ENCODE assay signal across 8 cellular contexts in genomic region chr1:95043141-95043980, GRCh38. TPM values are rescaled to one million over a fixed set of nuclear protein-coding genes. Genes with fewer than 3 reads are reported as not detected.
A peak's percentile ranks its signal among the peaks of the same experiment; 100 is the strongest.
DNase-seq lines count a peak whose midpoint lies in the region; ATAC-seq and TF ChIP-seq lines count a peak whose summit lies in the region.

No MANE protein-coding gene starts in this region.

- no peak overlapping the region for H3K4me3 Mint-ChIP-seq in activated CD8-positive, alpha-beta memory T cell treated with anti-CD3 and anti-CD28 coated beads, Interleukin-2, amount 10 ng/mL, durations not matched to agents 7 days and 5 days

- peak; percentile 91 for DNase-seq in DMS 273 (lab: John Stamatoyannopoulos, UW; ENCODE audit: unreplicated experiment)
- peak in 72 of 76 experiments; percentile 18 to 84 (median 64) for DNase-seq in HUDEP-2 (lab: John Stamatoyannopoulos, UW; ENCODE audit: unreplicated experiment in 76 of 76)
- peak; percentile 51 for DNase-seq in NOMO-1 treated with dmso at 0.1 percent for 144 hours (lab: John Stamatoyannopoulos, UW; ENCODE audit: unreplicated experiment)
- peak; percentile 83 for DNase-seq in activated CD8-positive, alpha-beta memory T cell treated with anti-CD3 and anti-CD28 coated beads, Interleukin-2, amount 10 ng/mL, durations not matched to agents 7 days and 5 days
- DNase-seq in epithelial cell of esophagus (ENCODE audit: low read depth), result peak; percentile 82
- DNase-seq in stimulated activated CD8-positive, alpha-beta memory T cell treated with anti-CD3 and anti-CD28 coated beads, Interleukin-4, amount 100 ng/mL, for 24 hours (ENCODE audit: low read depth), result peak; percentile 53

- CTCF ChIA-PET in activated CD8-positive, alpha-beta memory T cell treated with anti-CD3 and anti-CD28 coated beads, Interleukin-2, amount 10 ng/mL, durations not matched to agents 7 days and 5 days (lab: Charles Lee), result interaction anchor here (0.5 to 2.9 kb wide), 32 partner anchors 9 to 1004 kb away, joined by 3 to 115 read pairs (median 4); partner anchors contain the start of genes ALG14 and RWDD3

- no peak overlapping the region for H3K9ac ChIP-seq in mucosa of rectum (ENCODE audit: low read depth in 1 of 2, low read length in 2 of 2)

- TF ChIP-seq CTCF in epithelial cell of esophagus (IDR thresholded peaks at IDR 0.05; ENCODE audit: insufficient read depth, low read depth, low read length, missing control alignments), result peak; percentile 100

- no peaks in the 10 kb centered on the region for H3K9me3 ChIP-seq in mucosa of rectum (ENCODE audit: control insufficient read depth in 2 of 2, low read length in 2 of 2)

- no peaks in the 10 kb centered on the region for H3K9me3 Mint-ChIP-seq in activated CD8-positive, alpha-beta memory T cell treated with anti-CD3 and anti-CD28 coated beads, Interleukin-2, amount 10 ng/mL, durations not matched to agents 7 days and 5 days (ENCODE audit: low read depth)

- H3K4me3 ChIP-seq in epithelial cell of esophagus (ENCODE audit: low read length) (no peak overlapping the region), mucosa of rectum (ENCODE audit: low read length in 2 of 2) (no peak overlapping the region)

- peak overlapping the region; percentile 28 to 29 for H3K27ac ChIP-seq in mucosa of rectum (ENCODE audit: low read depth in 2 of 2, low read length in 2 of 2)

- H3K36me3 ChIP-seq in mucosa of rectum (ENCODE audit: control insufficient read depth in 2 of 2, insufficient read depth in 2 of 2, low read length in 2 of 2), result no peaks in the 10 kb centered on the region

- H3K27me3 Mint-ChIP-seq in activated CD8-positive, alpha-beta memory T cell treated with anti-CD3 and anti-CD28 coated beads, Interleukin-2, amount 10 ng/mL, durations not matched to agents 7 days and 5 days, result no peaks in the 10 kb centered on the region

- H3K4me1 Mint-ChIP-seq in activated CD8-positive, alpha-beta memory T cell treated with anti-CD3 and anti-CD28 coated beads, Interleukin-2, amount 10 ng/mL, durations not matched to agents 7 days and 5 days, result no peaks in the 10 kb centered on the region

- no peak overlapping the region for H3K27ac Mint-ChIP-seq in activated CD8-positive, alpha-beta memory T cell treated with anti-CD3 and anti-CD28 coated beads, Interleukin-2, amount 10 ng/mL, durations not matched to agents 7 days and 5 days

- H3K36me3 Mint-ChIP-seq in activated CD8-positive, alpha-beta memory T cell treated with anti-CD3 and anti-CD28 coated beads, Interleukin-2, amount 10 ng/mL, durations not matched to agents 7 days and 5 days, result no peaks in the 10 kb centered on the region

- no peaks in the 10 kb centered on the region for H3K27me3 ChIP-seq in mucosa of rectum (ENCODE audit: control insufficient read depth in 2 of 2, insufficient read depth in 2 of 2, low read length in 2 of 2)

- H3K4me1 ChIP-seq in mucosa of rectum (ENCODE audit: control insufficient read depth in 2 of 2, insufficient read depth in 2 of 2, low read length in 2 of 2), result peaks cover 0 to 3% of the 10 kb centered on the region in 2 donors

- ATAC-seq in GM21447 (IDR thresholded peaks at IDR 0.05; ENCODE audit: unreplicated experiment), result peak; percentile 93
- ATAC-seq in activated CD8-positive, alpha-beta memory T cell treated with anti-CD3 and anti-CD28 coated beads, Interleukin-2, amount 10 ng/mL, durations not matched to agents 7 days and 5 days, result peak; percentile 97

RNA-seq across cellular contexts. Expression of gene ALG14, which starts 29.4 kb away (rescaled TPM):
- total RNA-seq in activated CD8-positive, alpha-beta memory T cell treated with anti-CD3 and anti-CD28 coated beads, Interleukin-2, amount 10 ng/mL, durations not matched to agents 7 days and 5 days, result 1 to 10 TPM; 2.6 to 2.8 TPM
